In the genomic region with DNA sequence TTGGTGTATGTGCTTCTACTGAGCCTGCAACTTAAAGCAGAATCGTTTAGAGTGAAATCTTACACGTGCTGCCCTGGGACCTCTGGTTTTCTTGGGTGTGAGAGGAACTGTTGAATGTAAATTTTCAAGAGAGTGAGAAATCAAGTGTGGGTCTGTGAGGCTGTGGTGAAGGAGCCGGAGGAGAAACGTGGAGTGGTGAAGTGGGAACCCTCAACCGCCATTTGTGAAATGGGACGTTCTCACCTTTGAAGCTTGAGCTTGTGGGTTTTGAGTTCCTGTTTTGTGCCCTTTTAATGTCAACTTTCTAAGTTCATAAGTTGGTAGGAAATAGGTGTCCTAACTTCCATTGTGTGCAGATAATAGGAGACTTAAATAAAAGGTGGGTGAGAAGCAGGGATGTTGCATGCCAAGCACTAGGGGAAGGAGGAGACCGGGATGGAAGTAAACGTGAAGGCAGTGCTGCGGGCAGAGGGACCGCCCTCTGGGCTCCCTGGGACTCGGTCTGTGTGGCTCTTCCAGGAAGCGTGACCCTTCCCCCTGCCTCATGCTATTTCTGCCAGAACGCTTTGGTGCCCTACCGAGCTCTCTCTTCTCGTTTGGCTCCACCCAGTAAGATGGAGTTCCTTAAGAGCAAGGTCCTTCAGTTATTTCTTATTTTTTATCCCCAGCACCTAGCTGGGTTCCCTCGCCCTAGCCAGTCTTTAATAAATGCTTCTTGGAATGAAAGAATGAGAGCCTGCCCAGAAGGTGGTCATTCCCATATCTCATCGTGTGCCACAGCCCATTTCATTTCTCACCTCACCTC, we compare ENCODE assay signal across 8 cellular contexts. TPM values are rescaled to one million over a fixed set of nuclear protein-coding genes. Genes with fewer than 3 reads are reported as not detected.
A peak's percentile ranks its signal among the peaks of the same experiment; 100 is the strongest.
DNase-seq lines count a peak whose midpoint lies in the region; ATAC-seq and TF ChIP-seq lines count a peak whose summit lies in the region.

No MANE protein-coding gene starts in this region.

- H3K9me3 Mint-ChIP-seq in CD8-positive, alpha-beta memory T cell, result no peaks in the 10 kb centered on the region
- H3K9me3 Mint-ChIP-seq in activated naive CD4-positive, alpha-beta T cell treated with anti-CD3 and anti-CD28 coated beads, Interleukin-2, amount 10 ng/mL, durations not matched to agents 7 days and 5 days, result peaks cover 2% of the 10 kb centered on the region
- H3K9me3 Mint-ChIP-seq in stimulated activated memory B cell treated with anti-CD40 and anti-IgM and Interleukin-4, amounts not matched to agents 10 μg/mL and 1 μg/mL and 100 μg/mL, for 72 hours, result peaks cover 3% of the 10 kb centered on the region

- H3K27ac ChIP-seq in CD8-positive, alpha-beta memory T cell (ENCODE audit: low read depth, low read length), result peak overlapping the region; percentile 28
- H3K27ac ChIP-seq in OCI-LY3 (ENCODE audit: low read length), result peak overlapping the region; percentile 38
- H3K27ac ChIP-seq in brain microvascular endothelial cell, result no peak overlapping the region

- peak overlapping the region; percentile 71 to 96 (median 86) for H3K27ac Mint-ChIP-seq in CD8-positive, alpha-beta memory T cell
- H3K27ac Mint-ChIP-seq in activated naive CD4-positive, alpha-beta T cell treated with anti-CD3 and anti-CD28 coated beads, Interleukin-2, amount 10 ng/mL, durations not matched to agents 7 days and 5 days, result peak overlapping the region; percentile 97
- peak overlapping the region; percentile 86 for H3K27ac Mint-ChIP-seq in stimulated activated memory B cell treated with anti-CD40 and anti-IgM and Interleukin-4, amounts not matched to agents 10 μg/mL and 1 μg/mL and 100 μg/mL, for 72 hours

- in situ Hi-C loops in brain microvascular endothelial cell (cut with HindIII; ENCODE audit: low pct_ligation_motif_present, low sequenced_read_pairs), result no loop called here

- peak overlapping the region; percentile 65 to 82 (median 76) for H3K4me3 Mint-ChIP-seq in CD8-positive, alpha-beta memory T cell
- peak overlapping the region; percentile 66 for H3K4me3 Mint-ChIP-seq in activated naive CD4-positive, alpha-beta T cell treated with anti-CD3 and anti-CD28 coated beads, Interleukin-2, amount 10 ng/mL, durations not matched to agents 7 days and 5 days
- peak overlapping the region; percentile 51 for H3K4me3 Mint-ChIP-seq in stimulated activated memory B cell treated with anti-CD40 and anti-IgM and Interleukin-4, amounts not matched to agents 10 μg/mL and 1 μg/mL and 100 μg/mL, for 72 hours

- H3K36me3 Mint-ChIP-seq in CD8-positive, alpha-beta memory T cell, result peaks cover 0 to 11% (median 9%) of the 10 kb centered on the region in 3 donors
- H3K36me3 Mint-ChIP-seq in activated naive CD4-positive, alpha-beta T cell treated with anti-CD3 and anti-CD28 coated beads, Interleukin-2, amount 10 ng/mL, durations not matched to agents 7 days and 5 days, result peaks cover 45% of the 10 kb centered on the region
- H3K36me3 Mint-ChIP-seq in stimulated activated memory B cell treated with anti-CD40 and anti-IgM and Interleukin-4, amounts not matched to agents 10 μg/mL and 1 μg/mL and 100 μg/mL, for 72 hours, result peaks cover 15% of the 10 kb centered on the region

- ATAC-seq in GM21717 (IDR thresholded peaks at IDR 0.05; ENCODE audit: unreplicated experiment), result peak; percentile 40
- ATAC-seq in stimulated activated memory B cell treated with anti-CD40 and anti-IgM and Interleukin-4, amounts not matched to agents 10 μg/mL and 1 μg/mL and 100 μg/mL, for 72 hours, result peak; percentile 73

- no peaks in the 10 kb centered on the region for H3K27me3 ChIP-seq in CD8-positive, alpha-beta memory T cell (ENCODE audit: insufficient read depth, low read length, poor library complexity, severe bottlenecking)
- no peaks in the 10 kb centered on the region for H3K27me3 ChIP-seq in OCI-LY3 (ENCODE audit: low read depth, low read length)
- no peaks in the 10 kb centered on the region for H3K27me3 ChIP-seq in brain microvascular endothelial cell (replicated peaks)

- H3K4me1 Mint-ChIP-seq in CD8-positive, alpha-beta memory T cell, result peaks cover 89 to 97% (median 97%) of the 10 kb centered on the region in 3 donors
- peaks cover 95% of the 10 kb centered on the region for H3K4me1 Mint-ChIP-seq in activated naive CD4-positive, alpha-beta T cell treated with anti-CD3 and anti-CD28 coated beads, Interleukin-2, amount 10 ng/mL, durations not matched to agents 7 days and 5 days
- H3K4me1 Mint-ChIP-seq in stimulated activated memory B cell treated with anti-CD40 and anti-IgM and Interleukin-4, amounts not matched to agents 10 μg/mL and 1 μg/mL and 100 μg/mL, for 72 hours, result peaks cover 94% of the 10 kb centered on the region

- DNase-seq in CD8-positive, alpha-beta memory T cell, result peak; percentile 26 to 80 (median 66)
- peak; percentile 80 for DNase-seq in activated naive CD4-positive, alpha-beta T cell treated with anti-CD3 and anti-CD28 coated beads, Interleukin-2, amount 10 ng/mL, durations not matched to agents 7 days and 5 days
- no peak for DNase-seq in brain microvascular endothelial cell
- no peak for DNase-seq in nucleus accumbens (lab: John Stamatoyannopoulos, UW)
- DNase-seq in NCI-H82 (lab: John Stamatoyannopoulos, UW), result no peak

- no peak for TF ChIP-seq CTCF in OCI-LY3 (IDR thresholded peaks at IDR 0.05; ENCODE audit: low read depth, low read length)
- no peak for TF ChIP-seq CTCF in brain microvascular endothelial cell (IDR thresholded peaks at IDR 0.05; ENCODE audit: low read depth, low read length, missing control alignments)

- no peak overlapping the region for H2AFZ ChIP-seq in OCI-LY3 (ENCODE audit: low read depth, low read length)

- H3K9me3 ChIP-seq in CD8-positive, alpha-beta memory T cell (ENCODE audit: low read length), result no peaks in the 10 kb centered on the region
- no peaks in the 10 kb centered on the region for H3K9me3 ChIP-seq in OCI-LY3 (ENCODE audit: insufficient read depth, low read length)

- H3K4me3 ChIP-seq in CD8-positive, alpha-beta memory T cell (ENCODE audit: low read length), result peak overlapping the region; percentile 38
- H3K4me3 ChIP-seq in OCI-LY3 (ENCODE audit: low read length) (peak overlapping the region; percentile 27), brain microvascular endothelial cell (ENCODE audit: low read depth, low read length) (no peak overlapping the region)

- peaks cover 99% of the 10 kb centered on the region for H4K20me1 ChIP-seq in OCI-LY3 (ENCODE audit: insufficient read depth, low read length)

- H3K4me2 ChIP-seq in OCI-LY3 (ENCODE audit: low read length), result peak overlapping the region; percentile 71

- peaks cover 100% of the 10 kb centered on the region for H3K79me2 ChIP-seq in OCI-LY3 (ENCODE audit: low read length)

- CTCF ChIA-PET in CD8-positive, alpha-beta memory T cell (lab: Charles Lee), result interaction anchor here (0.9 to 1.8 kb wide), 8 partner anchors 8 to 90 kb away, joined by 3 to 8 read pairs (median 3); a partner anchor contains a TSS
- CTCF ChIA-PET in activated naive CD4-positive, alpha-beta T cell treated with anti-CD3 and anti-CD28 coated beads, Interleukin-2, amount 10 ng/mL, durations not matched to agents 7 days and 5 days (lab: Charles Lee), result interaction anchor here (0.7 to 3.0 kb wide), 12 partner anchors 14 to 177 kb away, joined by 3 to 13 read pairs (median 4); a partner anchor contains a TSS

- POLR2A ChIA-PET in CD8-positive, alpha-beta memory T cell (lab: Charles Lee), result interaction anchor here (1.1 to 1.7 kb wide), 3 partner anchors 24 to 57 kb away, joined by 3 to 12 read pairs (median 8); a partner anchor contains a TSS

- H3K4me1 ChIP-seq in CD8-positive, alpha-beta memory T cell (ENCODE audit: insufficient read depth, low read length), result peaks cover 92% of the 10 kb centered on the region
- H3K4me1 ChIP-seq in OCI-LY3 (ENCODE audit: low read length), result peaks cover 72% of the 10 kb centered on the region

- no peaks in the 10 kb centered on the region for H3K36me3 ChIP-seq in CD8-positive, alpha-beta memory T cell (ENCODE audit: insufficient read depth, low read length)
- peaks cover 55% of the 10 kb centered on the region for H3K36me3 ChIP-seq in OCI-LY3 (replicated peaks; ENCODE audit: low read depth, low read length)
- H3K36me3 ChIP-seq in brain microvascular endothelial cell (replicated peaks), result no peaks in the 10 kb centered on the region

- peaks cover 0 to 1% of the 10 kb centered on the region in 2 donors for H3K27me3 Mint-ChIP-seq in CD8-positive, alpha-beta memory T cell
- H3K27me3 Mint-ChIP-seq in activated naive CD4-positive, alpha-beta T cell treated with anti-CD3 and anti-CD28 coated beads, Interleukin-2, amount 10 ng/mL, durations not matched to agents 7 days and 5 days, result no peaks in the 10 kb centered on the region
- H3K27me3 Mint-ChIP-seq in stimulated activated memory B cell treated with anti-CD40 and anti-IgM and Interleukin-4, amounts not matched to agents 10 μg/mL and 1 μg/mL and 100 μg/mL, for 72 hours, result no peaks in the 10 kb centered on the region

- H3K9ac ChIP-seq in OCI-LY3 (ENCODE audit: low read length), result peak overlapping the region; percentile 4; the same call in 1 of the 2 replicates

RNA-seq across cellular contexts. Expression of a gene that starts 56.0 kb away (rescaled TPM):
- total RNA-seq in CD8-positive, alpha-beta memory T cell, result 10 to 100 TPM; 28.1 to 29.6 TPM
- 28.6 TPM for polyA plus RNA-seq in CD8-positive, alpha-beta memory T cell

Comparison
In these comparisons a context has a peak if more than half of its experiments do, and no peak if none do; other contexts are left out.
1. DNase-seq: peak in CD8-positive, alpha-beta memory T cell (5 of 5) and activated naive CD4-positive, alpha-beta T cell treated with anti-CD3 and anti-CD28 coated beads, Interleukin-2, amount 10 ng/mL, durations not matched to agents 7 days and 5 days (single experiment); none in brain microvascular endothelial cell (single experiment), nucleus accumbens (0 of 56) and NCI-H82 (single experiment).
2. Peak in every context shown above with its lines, with median percentiles within 50 percentile points of each other: H3K27ac Mint-ChIP-seq and H3K4me3 Mint-ChIP-seq.